ENCODE assay signal across 14 cellular contexts in the genomic region with DNA sequence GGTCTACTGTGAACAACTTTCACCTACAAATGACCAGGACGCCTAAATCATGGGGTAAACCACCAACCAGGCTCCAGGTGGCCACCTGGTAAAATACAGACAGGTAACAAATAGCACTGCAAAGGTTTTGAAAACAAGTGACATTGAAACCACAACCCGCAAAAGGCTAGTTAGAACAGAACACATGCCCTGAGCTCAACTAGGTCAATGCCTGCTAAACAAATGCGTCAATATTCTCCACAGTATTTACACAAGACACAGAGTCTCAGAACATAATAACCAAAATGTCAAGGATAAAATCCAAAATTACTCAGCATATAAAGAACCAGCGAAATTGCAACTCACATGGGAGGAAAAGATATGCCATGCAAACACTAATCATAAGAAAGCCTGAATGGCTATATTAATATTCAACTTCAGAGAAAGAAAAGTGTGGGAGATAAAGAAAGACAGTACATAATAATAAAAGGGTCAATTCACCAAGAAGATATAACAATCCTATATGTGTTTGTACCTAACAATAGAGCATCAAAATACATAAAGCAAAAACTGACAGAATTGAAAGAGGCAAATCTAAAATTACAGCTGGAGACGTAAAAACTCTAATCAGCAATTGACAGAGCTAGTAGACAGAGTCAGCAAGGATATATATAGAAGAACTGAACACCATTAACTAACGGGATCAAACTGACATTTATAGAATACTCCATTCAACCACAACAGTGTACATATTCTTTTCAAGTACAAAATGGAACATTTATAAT. TPM values are rescaled to one million over a fixed set of nuclear protein-coding genes. Genes with fewer than 3 reads are reported as not detected.
DNase-seq lines count a peak whose midpoint lies in the region; ATAC-seq, FAIRE-seq and TF ChIP-seq lines count a peak whose summit lies in the region.
"Had no signal": no experiment of that assay in that cellular context is flagged by ENCODE, and none has a peak within 500 bp of the region (broad histone marks: within the 10 kb centered on the region; RNA-seq: fewer than 3 reads in every experiment).

No MANE protein-coding gene starts in this region.

- peak; percentile 74 for ATAC-seq in Right ventricle myocardium inferior
- ATAC-seq in aorta (ENCODE audit: low FRiP score): no peak
- no peak for ATAC-seq in activated naive CD8-positive, alpha-beta T cell treated with anti-CD3 and anti-CD28 coated beads, Interleukin-2, amount 50 U/mL, for 24 hours
- no peak for ATAC-seq in GM19452 (IDR thresholded peaks at IDR 0.05; ENCODE audit: unreplicated experiment)

- no peaks in the 10 kb centered on the region for H3K27me3 Mint-ChIP-seq in activated naive CD8-positive, alpha-beta T cell treated with anti-CD3 and anti-CD28 coated beads, Interleukin-2, amount 50 U/mL, for 24 hours

- no peak overlapping the region for H3K4me3 ChIP-seq in ovary
- H3K4me3 ChIP-seq in aorta (ENCODE audit: low read length in 2 of 2): no peak overlapping the region
- H3K4me3 ChIP-seq: SJCRH30 had no signal

- WGBS in ovary, 3 donors: 31 to 41% (median 31%) methylated on average over 6 of the region's 6 CpGs
- 34 to 43% methylated on average over 6 of the region's 6 CpGs for WGBS in aorta, 2 donors

- H3K9me3 ChIP-seq in ovary (no peaks in the 10 kb centered on the region), aorta (ENCODE audit: control insufficient read depth, low read length) (no peaks in the 10 kb centered on the region)
- H3K9me3 ChIP-seq: SJCRH30 had no signal

- no peak for TF ChIP-seq EP300 in ovary (IDR thresholded peaks at IDR 0.05)

- no peak for TF ChIP-seq POLR2A in ovary (IDR thresholded peaks at IDR 0.05)

- no peak for FAIRE-seq in HTR-8/SVneo (lab: Jason Lieb, UNC)

- H3K27me3 ChIP-seq in ovary (no peaks in the 10 kb centered on the region), aorta (ENCODE audit: control insufficient read depth in 1 of 2, insufficient read depth in 2 of 2, low read length in 1 of 2) (no peaks in the 10 kb centered on the region)
- H3K27me3 ChIP-seq: SJCRH30 had no signal

- peaks cover 21% of the 10 kb centered on the region for H3K9me3 Mint-ChIP-seq in activated naive CD8-positive, alpha-beta T cell treated with anti-CD3 and anti-CD28 coated beads, Interleukin-2, amount 50 U/mL, for 24 hours

- DNase-seq in Right ventricle myocardium inferior (ENCODE audit: missing footprints): no peak
- no peak for DNase-seq in cardiac septum (ENCODE audit: low spot score)
- peak; percentile 80 for DNase-seq in foreskin melanocyte
- peak in 2 of 5 donors; percentile 41 for DNase-seq in ovary
- no peak for DNase-seq in aorta
- DNase-seq in HTR-8/SVneo (ENCODE audit: insufficient read length, low spot score): no peak
- DNase-seq in activated naive CD8-positive, alpha-beta T cell treated with anti-CD3 and anti-CD28 coated beads, Interleukin-2, amount 50 U/mL, for 24 hours: no peak
- DNase-seq: ACHN, activated gamma-delta T cell, DMS79, NCI-H2081, occipital lobe had no signal

- H3K4me1 ChIP-seq in ovary (ENCODE audit: insufficient read depth) (peaks cover 15% of the 10 kb centered on the region), aorta (ENCODE audit: control insufficient read depth in 1 of 2, insufficient read depth in 2 of 2, low read length in 2 of 2) (peaks cover 4 to 12% of the 10 kb centered on the region in 2 donors)
- H3K4me1 ChIP-seq: SJCRH30 had no signal

- TF ChIP-seq CTCF in ovary (IDR thresholded peaks at IDR 0.05): no peak

- H3K4me1 Mint-ChIP-seq in activated naive CD8-positive, alpha-beta T cell treated with anti-CD3 and anti-CD28 coated beads, Interleukin-2, amount 50 U/mL, for 24 hours: peaks cover 15% of the 10 kb centered on the region

- H3K36me3 ChIP-seq in ovary: no peaks in the 10 kb centered on the region
- H3K36me3 ChIP-seq in aorta (ENCODE audit: control insufficient read depth in 1 of 2, insufficient read depth in 2 of 2, low read length in 1 of 2): no peaks in the 10 kb centered on the region
- H3K36me3 ChIP-seq: SJCRH30 had no signal

- intact Hi-C loops in Right ventricle myocardium inferior (cut with DNase I): no loop called here
- intact Hi-C loops in cardiac septum (cut with DNase I): no loop called here
- intact Hi-C loops in ovary (cut with DNase I): loop anchor here in 1 of 4 donors (5.0 kb wide), 1 partner anchor 46 kb away; the partner anchor contains the start of gene SMURF1
- intact Hi-C loops in aorta (cut with DNase I): loop anchor here (5.0 to 10.0 kb wide), 2 partner anchors 46 to 52 kb away; partner anchors contain the start of gene SMURF1 (in 1 of the 2)

- H3K27ac ChIP-seq in ovary (peak overlapping the region; percentile 79 to 90), aorta (ENCODE audit: low read depth in 1 of 2, low read length in 2 of 2) (peak overlapping the region; percentile 43 to 72)
- H3K27ac ChIP-seq: SJCRH30 had no signal

- no peak overlapping the region for H3K4me3 Mint-ChIP-seq in activated naive CD8-positive, alpha-beta T cell treated with anti-CD3 and anti-CD28 coated beads, Interleukin-2, amount 50 U/mL, for 24 hours

- H3K36me3 Mint-ChIP-seq in activated naive CD8-positive, alpha-beta T cell treated with anti-CD3 and anti-CD28 coated beads, Interleukin-2, amount 50 U/mL, for 24 hours (ENCODE audit: low read depth): peaks cover 32% of the 10 kb centered on the region

- H3K27ac Mint-ChIP-seq in activated naive CD8-positive, alpha-beta T cell treated with anti-CD3 and anti-CD28 coated beads, Interleukin-2, amount 50 U/mL, for 24 hours: no peak overlapping the region

RNA-seq across cellular contexts. Expression of gene SMURF1, which starts 47.6 kb away (rescaled TPM):
- total RNA-seq in Right ventricle myocardium inferior (9.6 TPM), cardiac septum (13.2 TPM), ovary (10 to 100 TPM; 21.9 to 40.3 (median 29.2) TPM), aorta (10 to 100 TPM; 37.1 to 47.9 TPM)
- polyA plus RNA-seq in ovary (10 to 100 TPM; 15.1 to 22.9 TPM), aorta (10 to 100 TPM in 1 of 2 donors, 1 to 10 TPM in 1; 8.1 to 23.9 TPM)

Comparison
In these comparisons a context has a peak if more than half of its experiments do, and no peak if none do; other contexts are left out.
1. intact Hi-C loops: an anchor here in aorta (5.0 to 10.0 kb wide); none called in Right ventricle myocardium inferior and cardiac septum.